ENCODE assay signal across 11 cellular contexts in the genomic region with DNA sequence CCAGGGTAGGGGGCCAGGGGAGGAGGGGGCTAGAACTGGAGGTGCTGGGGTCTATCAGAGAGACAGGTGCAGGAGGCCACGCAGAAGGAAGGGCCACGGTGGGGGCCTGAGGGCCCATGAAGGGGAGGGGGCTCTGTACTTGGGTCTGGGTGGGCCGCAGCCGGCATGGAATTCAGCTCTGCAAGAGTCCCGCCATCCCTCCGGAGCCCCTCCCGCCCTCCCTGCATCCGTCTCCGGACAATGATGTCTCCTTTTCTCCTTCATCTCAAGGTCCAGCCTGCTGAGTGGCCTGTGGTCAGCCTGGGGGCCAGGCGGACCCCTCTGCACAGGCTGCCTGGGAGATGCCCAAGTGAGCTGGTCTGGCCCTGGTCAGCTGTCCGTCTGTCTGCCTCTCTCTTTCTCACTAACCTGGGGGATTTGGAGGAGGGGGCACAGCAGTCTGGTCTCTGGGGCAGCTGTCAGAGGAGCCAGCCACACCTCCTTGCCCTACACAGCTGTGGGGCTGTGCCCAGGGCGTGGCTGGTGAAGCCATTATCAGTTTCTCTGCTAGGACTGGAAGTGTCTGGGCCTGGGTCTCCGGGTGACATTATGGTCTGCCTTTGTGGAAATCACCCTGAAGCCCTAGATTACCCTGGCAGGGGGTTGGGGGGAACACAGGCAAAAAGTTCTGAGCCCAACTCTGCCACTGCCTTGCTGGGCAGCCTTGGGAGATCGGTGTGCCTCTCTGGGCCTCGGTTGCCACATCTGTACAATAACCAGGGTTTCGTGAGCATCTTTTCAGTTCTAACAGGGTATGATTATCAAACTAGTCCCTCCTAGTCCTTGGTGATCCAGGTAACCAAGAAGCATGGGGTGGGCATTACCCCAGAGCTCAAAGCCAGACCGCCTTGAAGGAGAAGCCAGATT. TPM values are rescaled to one million over a fixed set of nuclear protein-coding genes. Genes with fewer than 3 reads are reported as not detected.
A peak's percentile ranks its signal among the peaks of the same experiment; 100 is the strongest.
DNase-seq lines count a peak whose midpoint lies in the region; ATAC-seq lines count a peak whose summit lies in the region.
"Had no signal": no experiment of that assay in that cellular context is flagged by ENCODE, and none has a peak within 500 bp of the region (broad histone marks: within the 10 kb centered on the region; RNA-seq: fewer than 3 reads in every experiment).

No MANE protein-coding gene starts in this region.

- peak overlapping the region; percentile 47 for H3K4me3 ChIP-seq in iPS-11a (ENCODE audit: low read depth, low read length)

- peaks cover 34% of the 10 kb centered on the region for H3K27me3 Mint-ChIP-seq in activated CD4-positive, alpha-beta T cell treated with anti-CD3 and anti-CD28 coated beads for 36 hours
- H3K27me3 Mint-ChIP-seq in T-helper 17 cell: peaks cover 31% of the 10 kb centered on the region

- ATAC-seq in activated CD4-positive, alpha-beta T cell treated with anti-CD3 and anti-CD28 coated beads for 36 hours: no peak
- ATAC-seq in T-helper 17 cell (no peak), HG03460 (IDR thresholded peaks at IDR 0.05; ENCODE audit: unreplicated experiment) (no peak)
- ATAC-seq in stimulated activated effector memory CD8-positive, alpha-beta T cell treated with anti-CD3 and anti-CD28 coated beads, Interleukin-12 subunit alpha, Interleukin-12 subunit beta, amount 100 ng/mL, for 72 hours: no peak

- H3K9me3 Mint-ChIP-seq in activated CD4-positive, alpha-beta T cell treated with anti-CD3 and anti-CD28 coated beads for 36 hours (ENCODE audit: low read depth): no peaks in the 10 kb centered on the region
- H3K9me3 Mint-ChIP-seq in stimulated activated effector memory CD8-positive, alpha-beta T cell treated with anti-CD3 and anti-CD28 coated beads, Interleukin-12 subunit alpha, Interleukin-12 subunit beta, amount 100 ng/mL, for 72 hours: no peaks in the 10 kb centered on the region

- peak overlapping the region; percentile 18 for H3K4me3 Mint-ChIP-seq in activated CD4-positive, alpha-beta T cell treated with anti-CD3 and anti-CD28 coated beads for 36 hours
- H3K4me3 Mint-ChIP-seq in T-helper 17 cell: peak overlapping the region; percentile 75
- H3K4me3 Mint-ChIP-seq in stimulated activated effector memory CD8-positive, alpha-beta T cell treated with anti-CD3 and anti-CD28 coated beads, Interleukin-12 subunit alpha, Interleukin-12 subunit beta, amount 100 ng/mL, for 72 hours: peak overlapping the region; percentile 51

- H3K4me1 Mint-ChIP-seq in activated CD4-positive, alpha-beta T cell treated with anti-CD3 and anti-CD28 coated beads for 36 hours: peaks cover 11% of the 10 kb centered on the region
- peaks cover 16% of the 10 kb centered on the region for H3K4me1 Mint-ChIP-seq in T-helper 17 cell
- peaks cover 23% of the 10 kb centered on the region for H3K4me1 Mint-ChIP-seq in stimulated activated effector memory CD8-positive, alpha-beta T cell treated with anti-CD3 and anti-CD28 coated beads, Interleukin-12 subunit alpha, Interleukin-12 subunit beta, amount 100 ng/mL, for 72 hours

- no peaks in the 10 kb centered on the region for H3K36me3 Mint-ChIP-seq in activated CD4-positive, alpha-beta T cell treated with anti-CD3 and anti-CD28 coated beads for 36 hours (ENCODE audit: low read depth)
- peaks cover 8% of the 10 kb centered on the region for H3K36me3 Mint-ChIP-seq in T-helper 17 cell (ENCODE audit: low read depth)
- H3K36me3 Mint-ChIP-seq in stimulated activated effector memory CD8-positive, alpha-beta T cell treated with anti-CD3 and anti-CD28 coated beads, Interleukin-12 subunit alpha, Interleukin-12 subunit beta, amount 100 ng/mL, for 72 hours: no peaks in the 10 kb centered on the region

- no peaks in the 10 kb centered on the region for H3K9me3 ChIP-seq in T-helper 17 cell (ENCODE audit: control insufficient read depth, low read length, poor library complexity, severe bottlenecking)

- POLR2A ChIA-PET in activated CD4-positive, alpha-beta T cell treated with anti-CD3 and anti-CD28 coated beads for 36 hours (lab: Charles Lee): interaction anchor here (0.6 kb wide), 1 partner anchor 8 kb away, joined by 4 read pairs; no protein-coding TSS in a partner anchor

- CTCF ChIA-PET in activated CD4-positive, alpha-beta T cell treated with anti-CD3 and anti-CD28 coated beads for 36 hours (lab: Charles Lee): interaction anchor here (0.8 to 1.5 kb wide), 3 partner anchors 8 to 104 kb away, joined by 3 to 10 read pairs (median 3); no protein-coding TSS in a partner anchor

- no peak for DNase-seq in activated CD4-positive, alpha-beta T cell treated with anti-CD3 and anti-CD28 coated beads for 36 hours
- DNase-seq in activated CD4-positive, alpha-beta T cell treated with anti-CD3 and anti-CD28 coated beads, Interleukin-2, amount 50 U/mL, for 4 hours: no peak
- DNase-seq in T-helper 17 cell (no peak), NCI-H2081 treated with DMSO at 0.1 percent for 48 hours (lab: John Stamatoyannopoulos, UW) (no peak), NCI-H748 treated with DMSO at 0.1 percent for 48 hours (lab: John Stamatoyannopoulos, UW) (no peak)
- DNase-seq in stimulated activated effector memory CD8-positive, alpha-beta T cell treated with anti-CD3 and anti-CD28 coated beads, Interleukin-12 subunit alpha, Interleukin-12 subunit beta, amount 100 ng/mL, for 72 hours (ENCODE audit: low spot score in 2 of 2): no peak
- DNase-seq: activated effector memory CD4-positive, alpha-beta T cell treated with Interleukin-2 at 50 U/mL for 16 hours; Kasumi-1; stimulated activated CD4-positive, alpha-beta T cell treated with anti-CD3 and anti-CD28 coated beads, Interleukin-15, amount 100 ng/mL, for 24 hours had no signal

- no peak overlapping the region for H3K27ac Mint-ChIP-seq in activated CD4-positive, alpha-beta T cell treated with anti-CD3 and anti-CD28 coated beads for 36 hours
- H3K27ac Mint-ChIP-seq in T-helper 17 cell: no peak overlapping the region
- no peak overlapping the region for H3K27ac Mint-ChIP-seq in stimulated activated effector memory CD8-positive, alpha-beta T cell treated with anti-CD3 and anti-CD28 coated beads, Interleukin-12 subunit alpha, Interleukin-12 subunit beta, amount 100 ng/mL, for 72 hours

- intact Hi-C loops in activated CD4-positive, alpha-beta T cell treated with anti-CD3 and anti-CD28 coated beads for 36 hours (cut with DNase I, micrococcal nuclease): loop anchor here in 1 of 2 experiments (2.0 kb wide), 1 partner anchor 23 kb away; no protein-coding TSS in a partner anchor

RNA-seq across cellular contexts. Expression of a gene that starts 19.0 kb away (rescaled TPM):
- 100 to 1,000 TPM in 1 of 2 experiments, 10 to 100 TPM in 1; 71.1 to 127 TPM for total RNA-seq in activated CD4-positive, alpha-beta T cell treated with anti-CD3 and anti-CD28 coated beads for 36 hours
- 10 to 100 TPM; 25.8 to 33.2 TPM for total RNA-seq in T-helper 17 cell

Comparison
In these comparisons a context has a peak if more than half of its experiments do, and no peak if none do; other contexts are left out.
1. H3K4me3 Mint-ChIP-seq: peak in every context shown above with its lines; median percentile 75 in T-helper 17 cell; 51 in stimulated activated effector memory CD8-positive, alpha-beta T cell treated with anti-CD3 and anti-CD28 coated beads, Interleukin-12 subunit alpha, Interleukin-12 subunit beta, amount 100 ng/mL, for 72 hours; 18 in activated CD4-positive, alpha-beta T cell treated with anti-CD3 and anti-CD28 coated beads for 36 hours.